In genomic region chr21:14494181-14494580, GRCh38 we compare ENCODE assay signal across 4 cellular contexts. TPM values are rescaled to one million over a fixed set of nuclear protein-coding genes. Genes with fewer than 3 reads are reported as not detected.
"Had no signal": no experiment of that assay in that cellular context is flagged by ENCODE, and none has a peak within 500 bp of the region (broad histone marks: within the 10 kb centered on the region; RNA-seq: fewer than 3 reads in every experiment).

No MANE protein-coding gene starts in this region.

RNA-seq across cellular contexts. Expression of gene SAMSN1, which starts 51.9 kb away (rescaled TPM):
- total RNA-seq: progenitor cell of endocrine pancreas, renal cortical epithelial cell had no signal
- polyA plus RNA-seq: keratinocyte, smooth muscle cell had no signal
